8 cellular contexts compared by ENCODE assay signal in the genomic region with DNA sequence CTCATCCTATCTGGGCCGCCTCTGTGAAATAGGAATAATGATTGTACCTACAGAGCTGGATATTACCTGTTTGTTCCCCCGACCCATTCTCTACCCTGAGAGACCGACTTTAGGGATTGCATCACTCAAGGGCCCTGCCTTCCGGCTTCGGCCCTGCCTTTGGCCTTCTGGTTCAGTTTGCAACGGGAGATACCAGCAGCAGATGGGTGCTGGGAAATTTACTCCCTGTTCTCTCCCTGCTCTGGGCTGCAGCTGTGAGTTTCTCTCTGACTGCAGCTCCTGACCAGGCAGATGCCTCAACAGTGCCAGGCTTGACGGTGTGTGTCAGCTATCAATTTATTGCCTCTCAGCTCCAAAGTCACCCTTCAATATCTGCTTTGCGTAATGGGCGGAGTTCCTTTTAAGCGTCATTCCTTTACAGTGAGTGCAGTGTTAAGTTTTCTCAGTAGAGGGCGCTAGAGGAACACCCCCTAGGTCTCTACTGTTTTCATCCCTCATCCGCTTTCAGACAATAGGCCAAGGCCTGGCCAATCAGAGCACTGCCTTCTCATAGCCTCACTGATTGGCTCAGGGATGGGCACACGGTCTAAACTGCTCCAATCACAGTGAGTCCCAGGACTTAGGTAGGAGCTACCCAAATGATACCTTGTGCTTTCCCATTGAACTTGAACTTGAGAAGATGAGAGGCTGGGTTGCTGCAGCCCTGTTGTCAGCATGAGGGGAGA. TPM values are rescaled to one million over a fixed set of nuclear protein-coding genes. Genes with fewer than 3 reads are reported as not detected.
DNase-seq lines count a peak whose midpoint lies in the region; ATAC-seq and TF ChIP-seq lines count a peak whose summit lies in the region.

No MANE protein-coding gene starts in this region.

- H3K18ac ChIP-seq in trophoblast cell (ENCODE audit: low read length), result no peak overlapping the region

- no peak overlapping the region for H2BK12ac ChIP-seq in trophoblast cell (ENCODE audit: low read length)

- H2BK5ac ChIP-seq in trophoblast cell (ENCODE audit: low read depth, low read length, poor library complexity), result no peak overlapping the region

- H4K12ac ChIP-seq in trophoblast cell (ENCODE audit: low read depth, low read length), result no peak overlapping the region

- H3K79me2 ChIP-seq in trophoblast cell (ENCODE audit: control insufficient read depth, insufficient read depth, low read length, poor library complexity), result no peaks in the 10 kb centered on the region

- H3K27ac ChIP-seq in WERI-Rb-1 (no peak overlapping the region), trophoblast cell (ENCODE audit: low read depth, low read length) (peak overlapping the region; percentile 24)

- H3K9me3 ChIP-seq in WERI-Rb-1 (ENCODE audit: severe bottlenecking) (peaks cover 4% of the 10 kb centered on the region), trophoblast cell (ENCODE audit: insufficient read depth, low read depth, low read length) (no peaks in the 10 kb centered on the region)

- peaks cover 12 to 16% of the 10 kb centered on the region in 2 experiments for H3K4me1 ChIP-seq in trophoblast cell (ENCODE audit: control insufficient read depth in 1 of 2, insufficient read depth in 2 of 2, low read length in 2 of 2)

- H3K23ac ChIP-seq in trophoblast cell (ENCODE audit: low read length), result no peak overlapping the region

- H3K79me1 ChIP-seq in trophoblast cell (ENCODE audit: low read length), result no peaks in the 10 kb centered on the region

- ATAC-seq in HG02884 (IDR thresholded peaks at IDR 0.05; ENCODE audit: unreplicated experiment) (peak; percentile 83), GM18858 (IDR thresholded peaks at IDR 0.05; ENCODE audit: unreplicated experiment) (no peak)

- H3K4me3 ChIP-seq in WERI-Rb-1 (ENCODE audit: low read depth, low read length), result no peak overlapping the region
- no peak overlapping the region for H3K4me3 ChIP-seq in fibroblast of villous mesenchyme (ENCODE audit: low read depth, low read length)
- H3K4me3 ChIP-seq in trophoblast cell (ENCODE audit: low read depth, low read length), result no peak overlapping the region

- WGBS in trophoblast cell (ENCODE audit: extremely low coverage, insufficient coverage, insufficient read length), result no CpG with 5 or more reads among the region's 13 CpGs

- no peaks in the 10 kb centered on the region for H3K36me3 ChIP-seq in WERI-Rb-1
- H3K36me3 ChIP-seq in trophoblast cell (ENCODE audit: control insufficient read depth in 1 of 2, insufficient read depth in 2 of 2, low read length in 2 of 2), result no peaks in the 10 kb centered on the region

- H2AK5ac ChIP-seq in trophoblast cell (ENCODE audit: low read length), result no peak overlapping the region

- H3K9ac ChIP-seq in trophoblast cell (ENCODE audit: low read length), result no peak overlapping the region

- no peak overlapping the region for H3K14ac ChIP-seq in trophoblast cell (ENCODE audit: low read length)

- no peak overlapping the region for H4K91ac ChIP-seq in trophoblast cell (ENCODE audit: low read depth, low read length)

- peak; percentile 69 for TF ChIP-seq CTCF in WERI-Rb-1 (IDR thresholded peaks at IDR 0.05; ENCODE audit: low read depth, low read length)
- TF ChIP-seq CTCF in fibroblast of villous mesenchyme (IDR thresholded peaks at IDR 0.05; ENCODE audit: insufficient read depth, low read depth, low read length), result peak; percentile 77

- H4K8ac ChIP-seq in trophoblast cell (ENCODE audit: low read depth, low read length), result peak overlapping the region; percentile 3

- no peak overlapping the region for H3K4ac ChIP-seq in trophoblast cell (ENCODE audit: low read depth, low read length)

- DNase-seq in NCI-H2227 (lab: John Stamatoyannopoulos, UW; ENCODE audit: unreplicated experiment) (peak; percentile 49), NCI-H2227 treated with DMSO at 0.1 percent for 48 hours (lab: John Stamatoyannopoulos, UW) (no peak), NCI-H2171 treated with DMSO at 0.1 percent for 48 hours (lab: John Stamatoyannopoulos, UW) (peak; percentile 73), WERI-Rb-1 (peak; percentile 33), fibroblast of villous mesenchyme (ENCODE audit: low read depth) (peak; percentile 68), trophoblast cell (peak; percentile 62 to 84)

- peak overlapping the region; percentile 29 for H3K4me2 ChIP-seq in trophoblast cell (ENCODE audit: low read length)

- H2BK120ac ChIP-seq in trophoblast cell (ENCODE audit: insufficient read depth, low read length, poor library complexity), result no peak overlapping the region

- H2AFZ ChIP-seq in trophoblast cell (ENCODE audit: insufficient read depth, low read length, poor library complexity), result peak overlapping the region; percentile 47

- H3K27me3 ChIP-seq in WERI-Rb-1 (ENCODE audit: insufficient read depth, low read depth, severe bottlenecking), result peaks cover 91% of the 10 kb centered on the region
- no peaks in the 10 kb centered on the region for H3K27me3 ChIP-seq in trophoblast cell (ENCODE audit: insufficient read depth, low read length)

RNA-seq across cellular contexts. Expression of gene KCNG1, which starts 30.0 kb away (rescaled TPM):
- total RNA-seq in fibroblast of villous mesenchyme, result 3.0 and 22.9 TPM in 2 replicates
- polyA plus RNA-seq in trophoblast cell (2013), result 11.5 and 12.7 TPM in 2 replicates

RNA-seq across cellular contexts. Expression of gene MOCS3, which starts 34.3 kb away (rescaled TPM):
- 9.0 and 10.4 TPM in 2 replicates for total RNA-seq in fibroblast of villous mesenchyme
- polyA plus RNA-seq in trophoblast cell (2013), result 2.7 and 2.9 TPM in 2 replicates

RNA-seq across cellular contexts. Expression of gene DPM1, which starts 34.6 kb away (rescaled TPM):
- total RNA-seq in fibroblast of villous mesenchyme, result 55.4 and 62.6 TPM in 2 replicates
- 79.3 and 82.1 TPM in 2 replicates for polyA plus RNA-seq in trophoblast cell (2013)
